In the genomic region with DNA sequence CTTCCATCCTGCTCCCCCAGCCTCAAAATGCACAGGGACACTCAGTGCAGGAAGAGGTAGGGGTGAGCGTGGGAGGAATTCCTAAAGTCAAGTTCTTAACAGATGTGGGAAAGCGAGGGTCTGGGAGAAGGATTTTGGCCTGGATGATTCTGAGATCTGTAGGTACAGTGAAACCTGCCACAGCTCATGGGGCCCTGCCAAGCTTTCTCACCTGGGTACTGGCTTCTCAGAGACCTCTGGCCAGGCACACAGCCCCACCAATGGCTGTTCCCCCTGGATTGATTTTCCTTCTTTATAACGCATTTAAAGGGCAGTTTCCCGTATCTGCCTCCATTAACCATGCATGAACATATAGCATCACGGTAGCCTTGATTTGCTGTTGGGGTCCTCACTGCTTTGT, we compare ENCODE assay signal across 34 cellular contexts. TPM values are rescaled to one million over a fixed set of nuclear protein-coding genes. Genes with fewer than 3 reads are reported as not detected.
"Had no signal": no experiment of that assay in that cellular context is flagged by ENCODE, and none has a peak within 500 bp of the region (broad histone marks: within the 10 kb centered on the region; RNA-seq: fewer than 3 reads in every experiment).

No MANE protein-coding gene starts in this region.

- H3K27ac ChIP-seq: body of pancreas, cardiac muscle cell, colonic mucosa, heart left ventricle, right lobe of liver, tibial nerve had no signal

- H3K4me3 ChIP-seq: body of pancreas, cardiac muscle cell, colonic mucosa, heart left ventricle, right lobe of liver, tibial nerve had no signal

- H3K36me3 Mint-ChIP-seq: activated naive CD8-positive, alpha-beta T cell; mesothelial cell of epicardium; naive B cell had no signal

- FAIRE-seq: endothelial cell of umbilical vein had no signal

- H3K9me3 ChIP-seq: body of pancreas, colonic mucosa, right lobe of liver had no signal

- H3K9me3 Mint-ChIP-seq: T-helper 2 cell treated with Interferon-gamma antibody and Interleukin-4, amounts not matched to agents 5 μg/mL and 100 μg/mL, for 36 hours had no signal

- DNase-seq: activated CD4-positive, alpha-beta T cell treated with anti-CD3 and anti-CD28 coated beads for 4 hours; activated CD4-positive, alpha-beta T cell treated with anti-CD3 and anti-CD28 coated beads, Interleukin-2, amount 50 U/mL, for 4 hours; activated CD4-positive, CD25-positive, alpha-beta regulatory T cell; activated CD8-positive, alpha-beta memory T cell treated with anti-CD3 and anti-CD28 coated beads for 24 hours; activated effector memory CD4-positive, alpha-beta T cell treated with Interleukin-2 at 50 U/mL for 16 hours; activated naive CD4-positive, alpha-beta T cell treated with Interleukin-2 at 50 U/mL for 16 hours; aorta; body of pancreas; cerebellar nuclear complex; colonic mucosa; effector memory CD4-positive, alpha-beta T cell; foreskin fibroblast; heart left ventricle; naive B cell; right lobe of liver; stimulated activated CD4-positive, alpha-beta T cell treated with anti-CD3 and anti-CD28 coated beads, Interleukin-2, amount 100 ng/mL, for 48 hours; stimulated activated naive CD4-positive, alpha-beta T cell treated with Interleukin-2 at 50 U/mL for 16 hours; T-helper 1 cell had no signal

- H3K4me1 Mint-ChIP-seq: mesothelial cell of epicardium, naive B cell had no signal

- H3K27ac Mint-ChIP-seq: activated naive CD8-positive, alpha-beta T cell; mesothelial cell of epicardium; naive B cell; T-helper 2 cell treated with Interferon-gamma antibody and Interleukin-4, amounts not matched to agents 5 μg/mL and 100 μg/mL, for 36 hours had no signal

- H3K4me1 ChIP-seq: body of pancreas, colonic mucosa, heart left ventricle, right lobe of liver, tibial nerve had no signal

- H3K4me3 Mint-ChIP-seq: activated naive CD8-positive, alpha-beta T cell; mesothelial cell of epicardium; naive B cell; T-helper 2 cell treated with Interferon-gamma antibody and Interleukin-4, amounts not matched to agents 5 μg/mL and 100 μg/mL, for 36 hours had no signal

- H3K36me3 ChIP-seq: cardiac muscle cell, colonic mucosa, heart left ventricle, right lobe of liver, tibial nerve had no signal

- H3K27me3 ChIP-seq: body of pancreas, cardiac muscle cell, colonic mucosa, right lobe of liver, tibial nerve had no signal

RNA-seq across cellular contexts. Expression of gene GSX1, which starts 47.0 kb away (rescaled TPM):
- total RNA-seq: aorta, body of pancreas, cardiac muscle cell, colonic mucosa, dermis microvascular lymphatic vessel endothelial cell, endothelial cell of umbilical vein, heart left ventricle, kidney epithelial cell, lower leg skin, mesothelial cell of epicardium, osteoblast, posterior vena cava, right lobe of liver, skeletal muscle tissue, tibial nerve, ureter had no signal
- polyA plus RNA-seq: adipose tissue, aorta, cardiac muscle cell, endothelial cell of umbilical vein, esophagus, heart left ventricle, neural cell had no signal
